In the genomic region with DNA sequence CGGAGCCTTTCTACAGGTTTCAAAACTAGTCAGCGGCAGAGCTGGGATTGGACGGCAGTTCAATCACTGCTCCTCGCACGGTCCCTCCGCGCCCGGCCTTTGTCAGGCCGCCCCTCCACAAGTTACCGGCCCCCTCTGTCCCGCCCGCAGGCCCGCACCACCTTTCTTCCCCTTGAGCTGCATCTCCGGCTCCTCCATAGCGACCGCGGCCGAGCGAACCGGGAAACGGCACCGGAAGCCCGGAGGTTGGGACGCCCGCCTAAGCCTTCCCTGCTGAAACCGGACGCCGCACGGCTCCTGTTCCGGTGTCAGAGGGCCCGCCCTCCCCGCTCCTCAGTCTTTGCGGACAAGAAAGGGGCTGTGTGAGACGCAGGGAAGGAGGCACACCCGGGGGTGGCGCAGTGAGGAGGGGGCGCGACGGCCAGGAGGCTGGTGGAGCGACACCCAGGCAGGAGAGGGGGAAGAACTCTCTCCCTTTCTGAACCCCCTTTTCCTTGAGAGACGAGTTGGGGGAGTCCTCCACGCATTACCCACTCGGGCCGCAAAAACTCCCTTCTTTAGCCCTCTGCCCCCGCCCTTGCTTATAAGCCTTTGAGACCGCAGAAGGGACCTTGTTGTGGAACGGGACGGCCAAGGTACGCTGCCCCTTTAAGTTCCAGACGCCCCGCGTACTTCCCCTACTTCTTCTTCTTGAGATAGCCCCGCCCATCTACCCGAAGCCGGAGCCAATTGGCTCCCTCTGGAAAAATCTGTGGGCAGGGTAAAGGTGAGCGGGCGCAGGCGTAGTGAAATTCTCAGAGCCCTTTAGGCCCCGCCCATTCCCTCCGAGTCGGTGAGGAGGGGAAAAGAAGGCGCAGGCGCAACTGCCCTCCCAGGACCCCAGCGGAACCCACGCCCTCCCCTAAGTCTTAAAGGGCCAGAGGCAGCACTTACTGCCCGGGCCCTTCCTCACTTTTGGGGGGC, we compare ENCODE assay signal across 8 cellular contexts. TPM values are rescaled to one million over a fixed set of nuclear protein-coding genes. Genes with fewer than 3 reads are reported as not detected.
DNase-seq lines count a peak whose midpoint lies in the region; ATAC-seq and TF ChIP-seq lines count a peak whose summit lies in the region.

Gene BORCS8 (minus strand): TSS at position 233 of the 963 bp plus-strand sequence. CDS start 35 bp downstream, at position 198.
A gene with protein sequence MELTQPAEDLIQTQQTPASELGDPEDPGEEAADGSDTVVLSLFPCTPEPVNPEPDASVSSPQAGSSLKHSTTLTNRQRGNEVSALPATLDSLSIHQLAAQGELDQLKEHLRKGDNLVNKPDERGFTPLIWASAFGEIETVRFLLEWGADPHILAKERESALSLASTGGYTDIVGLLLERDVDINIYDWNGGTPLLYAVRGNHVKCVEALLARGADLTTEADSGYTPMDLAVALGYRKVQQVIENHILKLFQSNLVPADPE (plus strand): TSS at position 339 of the 963 bp plus-strand sequence. CDS start 1,689 bp downstream, outside the sequence.

- H3K36me3 Mint-ChIP-seq in osteocyte (ENCODE audit: unreplicated experiment) = no peaks in the 10 kb centered on the region

- H3K9me3 Mint-ChIP-seq in osteocyte (ENCODE audit: unreplicated experiment) = no peaks in the 10 kb centered on the region

- H3K4me3 Mint-ChIP-seq in osteocyte (ENCODE audit: unreplicated experiment) = peak within 1 kb of the TSS; percentile 93

- no peaks in the 10 kb centered on the region for H3K27me3 Mint-ChIP-seq in osteocyte (ENCODE audit: unreplicated experiment)

- WGBS in thymus = under 1% methylated on average over 66 of the region's 66 CpGs

- peak within 1 kb of the TSS; percentile 99 for H3K4me3 ChIP-seq in GM12864 (ENCODE audit: low read depth, low read length)
- H3K4me3 ChIP-seq in thymus (ENCODE audit: low read length) = peak within 1 kb of the TSS; percentile 98

- intact Hi-C loops in head of caudate nucleus (cut with DNase I) = no loop called here

- peaks cover 40% of the 10 kb centered on the region for H3K4me1 Mint-ChIP-seq in osteocyte (ENCODE audit: unreplicated experiment)

- peaks cover 18% of the 10 kb centered on the region for H3K4me1 ChIP-seq in thymus (ENCODE audit: control insufficient read depth, insufficient read depth, low read length)

- TF ChIP-seq CTCF in GM12864 (IDR thresholded peaks at IDR 0.05; ENCODE audit: low read depth, low read length, missing control alignments) (no peak), osteocyte (IDR thresholded peaks at IDR 0.05) (no peak)

- H3K36me3 ChIP-seq in thymus (ENCODE audit: control insufficient read depth, insufficient read depth) = peaks cover 9% of the 10 kb centered on the region

- peak within 1 kb of the TSS; percentile 98 for H3K27ac Mint-ChIP-seq in osteocyte (ENCODE audit: unreplicated experiment)

- H3K27ac ChIP-seq in thymus (ENCODE audit: low read depth) = peak within 1 kb of the TSS; percentile 100

- DNase-seq in GM12864 (ENCODE audit: low read depth) = peak; percentile 97
- peak; percentile 97 to 100 (median 98) for DNase-seq in NCI-H1417 (lab: John Stamatoyannopoulos, UW)
- peak; percentile 97 to 99 for DNase-seq in SW 1271 (lab: John Stamatoyannopoulos, UW)
- DNase-seq in activated naive CD8-positive, alpha-beta T cell treated with anti-CD3 and anti-CD28 coated beads, Interleukin-2, amount 50 U/mL, for 16 hours (ENCODE audit: low read depth, low spot score) = peak; percentile 97
- DNase-seq in head of caudate nucleus = peak; percentile 95 to 100 (median 98)
- peak; percentile 99 for DNase-seq in osteocyte (ENCODE audit: extremely low spot score, unreplicated experiment)

- peaks cover 2% of the 10 kb centered on the region for H3K9me3 ChIP-seq in thymus (ENCODE audit: control insufficient read depth)

- no peaks in the 10 kb centered on the region for H3K27me3 ChIP-seq in thymus (ENCODE audit: control insufficient read depth, insufficient read depth)

- ATAC-seq in HG02759 (IDR thresholded peaks at IDR 0.05; ENCODE audit: unreplicated experiment) = peak; percentile 87

RNA-seq across cellular contexts. Expression of gene BORCS8, which starts in this region (rescaled TPM):
- total RNA-seq in osteocyte = 23.7 and 24.4 TPM in 2 replicates
- 23.8 TPM for polyA plus RNA-seq in thymus

RNA-seq across cellular contexts. Expression of the second gene that starts in this region (rescaled TPM):
- 74.8 and 75.3 TPM in 2 replicates for total RNA-seq in osteocyte
- 136 TPM for polyA plus RNA-seq in thymus

Comparison
In these comparisons a context has a peak if more than half of its experiments do, and no peak if none do; other contexts are left out.
1. Peak in every context shown above with its lines: DNase-seq, ATAC-seq, H3K4me3 ChIP-seq and H3K27ac ChIP-seq.